9 cellular contexts compared by ENCODE assay signal in genomic region chr12:47832263-47832933, GRCh38. TPM values are rescaled to one million over a fixed set of nuclear protein-coding genes. Genes with fewer than 3 reads are reported as not detected.
DNase-seq lines count a peak whose midpoint lies in the region; ATAC-seq, FAIRE-seq and TF ChIP-seq lines count a peak whose summit lies in the region.
"Had no signal": no experiment of that assay in that cellular context is flagged by ENCODE, and none has a peak within 500 bp of the region (broad histone marks: within the 10 kb centered on the region; RNA-seq: fewer than 3 reads in every experiment).

No MANE protein-coding gene starts in this region.

- TF ChIP-seq POLR2A in H54 (IDR thresholded peaks at IDR 0.05; ENCODE audit: low read depth, low read length): no peak

- CTCF ChIA-PET in activated B cell treated with CpG ODN at 0.5 μM for 24 hours (lab: Charles Lee): interaction anchor here (1.0 to 11.6 kb wide), 7 partner anchors 14 to 117 kb away, joined by 3 to 245 read pairs (median 20); partner anchors contain the start of gene HDAC7

- POLR2A ChIA-PET in activated B cell treated with CpG ODN at 0.5 μM for 24 hours (lab: Charles Lee): interaction anchor here (0.7 to 15.3 kb wide), 12 partner anchors 9 to 354 kb away, joined by 3 to 573 read pairs (median 7); partner anchors contain the start of genes ASB8, HDAC7, RPAP3 and SLC48A1

- H3K9me3 Mint-ChIP-seq in activated B cell treated with CpG ODN at 0.5 μM for 24 hours: no peaks in the 10 kb centered on the region
- H3K9me3 Mint-ChIP-seq in central memory CD8-positive, alpha-beta T cell: no peaks in the 10 kb centered on the region

- FAIRE-seq in H54 (lab: Jason Lieb, UNC): no peak

- H3K27me3 Mint-ChIP-seq in activated B cell treated with CpG ODN at 0.5 μM for 24 hours: no peaks in the 10 kb centered on the region
- no peaks in the 10 kb centered on the region for H3K27me3 Mint-ChIP-seq in central memory CD8-positive, alpha-beta T cell

- TF ChIP-seq CTCF in activated B cell treated with CpG ODN at 0.5 μM for 24 hours (IDR thresholded peaks at IDR 0.05): no peak

- DNase-seq in activated B cell treated with CpG ODN at 0.5 μM for 24 hours: peak; percentile 50
- no peak for DNase-seq in central memory CD8-positive, alpha-beta T cell (ENCODE audit: low spot score in 2 of 2)
- DNase-seq in stimulated activated CD8-positive, alpha-beta memory T cell treated with anti-CD3 and anti-CD28 coated beads, Interleukin-15, amount 100 ng/mL, for 48 hours (ENCODE audit: low read depth in 2 of 2): peak; percentile 77 to 85
- DNase-seq in H54 (ENCODE audit: insufficient read length, low spot score): no peak
- DNase-seq: foreskin melanocyte, SHP77 treated with DMSO at 0.1 percent for 48 hours had no signal

- peak overlapping the region; percentile 89 for H3K27ac Mint-ChIP-seq in activated B cell treated with CpG ODN at 0.5 μM for 24 hours
- H3K27ac Mint-ChIP-seq in central memory CD8-positive, alpha-beta T cell (ENCODE audit: low read depth): peak overlapping the region; percentile 81

- no peaks in the 10 kb centered on the region for H3K36me3 Mint-ChIP-seq in activated B cell treated with CpG ODN at 0.5 μM for 24 hours (ENCODE audit: low read depth)
- H3K36me3 Mint-ChIP-seq in central memory CD8-positive, alpha-beta T cell (ENCODE audit: insufficient read depth): peaks cover 3% of the 10 kb centered on the region

- peaks cover 66% of the 10 kb centered on the region for H3K4me1 Mint-ChIP-seq in activated B cell treated with CpG ODN at 0.5 μM for 24 hours
- H3K4me1 Mint-ChIP-seq in central memory CD8-positive, alpha-beta T cell: peaks cover 34% of the 10 kb centered on the region

- intact Hi-C loops in activated B cell treated with CpG ODN at 0.5 μM for 24 hours (cut with micrococcal nuclease): loop anchor here (1.0 kb wide), 3 partner anchors 13 to 24 kb away; partner anchors contain the start of gene HDAC7

- peak; percentile 53 for ATAC-seq in GM21723 (IDR thresholded peaks at IDR 0.05; ENCODE audit: unreplicated experiment)
- ATAC-seq in activated B cell treated with CpG ODN at 0.5 μM for 24 hours (ENCODE audit: low read depth): peak; percentile 80
- peak; percentile 8 for ATAC-seq in central memory CD8-positive, alpha-beta T cell (replicated peaks; ENCODE audit: extremely low read depth, poor library complexity, severe bottlenecking)
- no peak for ATAC-seq in HG03280 (IDR thresholded peaks at IDR 0.05; ENCODE audit: unreplicated experiment)
- ATAC-seq in GM21515 (IDR thresholded peaks at IDR 0.05; ENCODE audit: unreplicated experiment): no peak

- peak overlapping the region; percentile 58 for H3K4me3 Mint-ChIP-seq in activated B cell treated with CpG ODN at 0.5 μM for 24 hours
- peak overlapping the region; percentile 57 for H3K4me3 Mint-ChIP-seq in central memory CD8-positive, alpha-beta T cell

RNA-seq across cellular contexts. Expression of gene HDAC7, which starts 12.7 kb away (rescaled TPM):
- total RNA-seq in activated B cell treated with CpG ODN at 0.5 μM for 24 hours: 103 and 126 TPM in 2 replicates

RNA-seq across cellular contexts. Expression of gene SLC48A1, which starts 59.4 kb away (rescaled TPM):
- 12.7 and 12.8 TPM in 2 replicates for total RNA-seq in activated B cell treated with CpG ODN at 0.5 μM for 24 hours

Comparison
In these comparisons a context has a peak if more than half of its experiments do, and no peak if none do; other contexts are left out.
1. ATAC-seq: peak in GM21723 (single experiment), activated B cell treated with CpG ODN at 0.5 μM for 24 hours (single experiment) and central memory CD8-positive, alpha-beta T cell (single experiment); none in HG03280 (single experiment) and GM21515 (single experiment).
2. DNase-seq: peak in activated B cell treated with CpG ODN at 0.5 μM for 24 hours (single experiment) and stimulated activated CD8-positive, alpha-beta memory T cell treated with anti-CD3 and anti-CD28 coated beads, Interleukin-15, amount 100 ng/mL, for 48 hours (2 of 2); none in central memory CD8-positive, alpha-beta T cell (0 of 2) and H54 (single experiment).